ENCODE assay signal across 19 cellular contexts in genomic region chr12:16766736-16767135, GRCh38.
DNase-seq lines count a peak whose midpoint lies in the region; ATAC-seq and TF ChIP-seq lines count a peak whose summit lies in the region.
"Had no signal": no experiment of that assay in that cellular context is flagged by ENCODE, and none has a peak within 500 bp of the region (broad histone marks: within the 10 kb centered on the region; RNA-seq: fewer than 3 reads in every experiment).

No MANE protein-coding gene starts in this region.

- no peak overlapping the region for H3K27ac ChIP-seq in adrenal gland
- H3K27ac ChIP-seq: A549, GM23248, SJCRH30 had no signal

- H3K9me3 ChIP-seq in adrenal gland (replicated peaks in 1 of 3) = no peaks in the 10 kb centered on the region
- H3K9me3 ChIP-seq: A549, SJCRH30 had no signal

- in situ Hi-C loops in Caki2 (cut with HindIII; ENCODE audit: low pct_unique_long_range_greater_than_20kb, low sequenced_read_pairs) = no loop called here

- CTCF ChIA-PET in GM10248 (lab: Yijun Ruan, JAX) = interaction anchor here (1.2 to 1.3 kb wide), 2 partner anchors 14 to 37 kb away, joined by 3 to 4 read pairs; no protein-coding TSS in a partner anchor

- no peak for TF ChIP-seq POLR2A in adrenal gland (IDR thresholded peaks at IDR 0.05)

- H3K4me1 ChIP-seq in adrenal gland (replicated peaks in 1 of 2) = no peaks in the 10 kb centered on the region
- H3K4me1 ChIP-seq: A549, SJCRH30 had no signal

- no peaks in the 10 kb centered on the region for H3K27me3 ChIP-seq in adrenal gland
- H3K27me3 ChIP-seq: SJCRH30 had no signal

- intact Hi-C loops in adrenal gland (cut with DNase I) = no loop called here

- DNase-seq in Caki2 (ENCODE audit: low read depth) (peak; percentile 6), NOMO-1 treated with dmso at 0.1 percent for 144 hours (lab: John Stamatoyannopoulos, UW; ENCODE audit: unreplicated experiment) (peak; percentile 36), choroid plexus epithelial cell (ENCODE audit: low read depth) (peak; percentile 4), non-pigmented ciliary epithelial cell (ENCODE audit: low read depth) (peak; percentile 8), GM10248 (ENCODE audit: extremely low spot score) (no peak), NCI-H524 treated with DMSO at 0.1 percent for 48 hours (lab: John Stamatoyannopoulos, UW) (no peak), adrenal gland (no peak)
- DNase-seq: COR-L47, EL, GM23248, NCI-H1092, NCI-H146, NCI-H510A treated with DMSO at 0.1 percent for 48 hours, PC-3, SJCRH30 had no signal

- no peak for ATAC-seq in HG02885 (IDR thresholded peaks at IDR 0.05; ENCODE audit: poor library complexity, unreplicated experiment)
- ATAC-seq: A549, HCT116, K562, PC-3 had no signal

- 72 to 86% (median 76%) methylated on average over 1 of the region's 1 CpG for WGBS in adrenal gland, 4 donors

- TF ChIP-seq CTCF in choroid plexus epithelial cell (conservative IDR thresholded peaks at IDR 0.05; ENCODE audit: low read depth, low read length) (no peak), GM10248 (IDR thresholded peaks at IDR 0.05; ENCODE audit: control extremely low read depth, extremely low read depth, low read depth, missing control alignments) (no peak), adrenal gland (IDR thresholded peaks at IDR 0.05) (no peak)

- no peaks in the 10 kb centered on the region for H3K36me3 ChIP-seq in adrenal gland (replicated peaks in 1 of 2)
- H3K36me3 ChIP-seq: SJCRH30 had no signal

- POLR2A ChIA-PET in GM10248 (lab: Yijun Ruan, JAX) = no interaction called here

- no peak overlapping the region for H3K4me3 ChIP-seq in choroid plexus epithelial cell (ENCODE audit: low read depth, low read length)
- no peak overlapping the region for H3K4me3 ChIP-seq in adrenal gland
- H3K4me3 ChIP-seq: A549, GM23248, K562, SJCRH30 had no signal

Comparison
In these comparisons a context has a peak if more than half of its experiments do, and no peak if none do; other contexts are left out.
1. DNase-seq: peak in Caki2 (single experiment), NOMO-1 treated with dmso at 0.1 percent for 144 hours (single experiment), choroid plexus epithelial cell (single experiment) and non-pigmented ciliary epithelial cell (single experiment); none in GM10248 (single experiment), NCI-H524 treated with DMSO at 0.1 percent for 48 hours (single experiment) and adrenal gland (0 of 7).